In genomic region chr16:24645739-24646645, GRCh38 we compare ENCODE assay signal across 3 cellular contexts.
TF ChIP-seq lines count a peak whose summit lies in the region.

No MANE protein-coding gene starts in this region.

TF ChIP-seq in A549, 52 proteins besides CTCF, POLR2A, EP300 and RAD21 (continued from another document):
- TF ChIP-seq ELK1 (IDR thresholded peaks at IDR 0.05; ENCODE audit: low read depth, low read length) (no peak), HOXB13 (CRISPR knock-in tag; IDR thresholded peaks at IDR 0.05; ENCODE audit: low read depth) (peak; percentile 78; the same call in 1 of the 2 replicates), ZSCAN20 (CRISPR knock-in tag; IDR thresholded peaks at IDR 0.05) (no peak), CEBPB (IDR thresholded peaks at IDR 0.05) (peak; percentile 98 to 99), FOSL2 (IDR thresholded peaks at IDR 0.05) (peak; percentile 97), FOSL2 (CRISPR knock-in tag; IDR thresholded peaks at IDR 0.05) (peak; percentile 98), JUN (IDR thresholded peaks at IDR 0.05) (peak; percentile 97 to 98), JUNB (IDR thresholded peaks at IDR 0.05) (peak; percentile 99), RARB (CRISPR knock-in tag; IDR thresholded peaks at IDR 0.05) (0 out of 2 replicates have a peak, but pooled peaks have one; percentile 61), FOXS1 (CRISPR knock-in tag; IDR thresholded peaks at IDR 0.05) (peak; percentile 82; the same call in 1 of the 2 replicates), PHF8 (IDR thresholded peaks at IDR 0.05; ENCODE audit: borderline replicate concordance, low read depth) (no peak), ATOH8 (CRISPR knock-in tag; IDR thresholded peaks at IDR 0.05; ENCODE audit: low read depth) (peak; percentile 75), BCL3 (IDR thresholded peaks at IDR 0.05) (peak; percentile 95), HES2 (IDR thresholded peaks at IDR 0.05) (peak; percentile 97), EHF (CRISPR knock-in tag; IDR thresholded peaks at IDR 0.05) (no peak), SMC3 (IDR thresholded peaks at IDR 0.05) (peak; percentile 38; the same call in 2 of the 3 replicates), PBX3 (IDR thresholded peaks at IDR 0.05) (peak; percentile 52; the same call in 1 of the 2 replicates), MAX (IDR thresholded peaks at IDR 0.05) (peak; percentile 83)

TF ChIP-seq in IMR-90, 13 proteins besides CTCF, POLR2A, EP300 and RAD21 (continued from another document):
- TF ChIP-seq ELK1 (IDR thresholded peaks at IDR 0.05; ENCODE audit: borderline replicate concordance, low read depth, low read length) (no peak), CEBPB (IDR thresholded peaks at IDR 0.05; ENCODE audit: low read depth, low read length) (peak; percentile 99), BHLHE40 (IDR thresholded peaks at IDR 0.05; ENCODE audit: low read depth, low read length) (peak; percentile 56; the same call in 1 of the 2 replicates)

TF ChIP-seq in HepG2, 621 proteins besides CTCF, POLR2A, EP300 and RAD21 (continued from another document):
- no peak for TF ChIP-seq PATZ1 (CRISPR knock-in tag; IDR thresholded peaks at IDR 0.05)
- TF ChIP-seq CEBPB (IDR thresholded peaks at IDR 0.05; ENCODE audit: borderline replicate concordance, low read depth, low read length) = peak; percentile 71; the same call in 1 of the 2 replicates
- TF ChIP-seq ZNF263 (CRISPR knock-in tag; IDR thresholded peaks at IDR 0.05) = no peak
- TF ChIP-seq ZBTB42 (CRISPR knock-in tag; IDR thresholded peaks at IDR 0.05) = no peak
- no peak for TF ChIP-seq HNRNPUL1 (IDR thresholded peaks at IDR 0.05; ENCODE audit: low read depth, low read length)
- no peak for TF ChIP-seq ZSCAN29 (CRISPR knock-in tag; conservative IDR thresholded peaks at IDR 0.05)
- no peak for TF ChIP-seq ZHX2 (IDR thresholded peaks at IDR 0.05; ENCODE audit: low read depth)
- TF ChIP-seq ZHX2 (CRISPR knock-in tag; IDR thresholded peaks at IDR 0.05; ENCODE audit: borderline replicate concordance) = no peak
- peak; percentile 69 for TF ChIP-seq FOSL2 (CRISPR knock-in tag; IDR thresholded peaks at IDR 0.05)
- no peak for TF ChIP-seq THAP7 (CRISPR knock-in tag; IDR thresholded peaks at IDR 0.05)
- no peak for TF ChIP-seq NFYB (CRISPR knock-in tag; IDR thresholded peaks at IDR 0.05)
- no peak for TF ChIP-seq BRD4 (CRISPR knock-in tag; IDR thresholded peaks at IDR 0.05)
- no peak for TF ChIP-seq ZNF670 (CRISPR knock-in tag; IDR thresholded peaks at IDR 0.05; ENCODE audit: borderline replicate concordance)
- TF ChIP-seq ZNF367 (CRISPR knock-in tag; IDR thresholded peaks at IDR 0.05; ENCODE audit: borderline replicate concordance) = no peak
